In the genomic region with DNA sequence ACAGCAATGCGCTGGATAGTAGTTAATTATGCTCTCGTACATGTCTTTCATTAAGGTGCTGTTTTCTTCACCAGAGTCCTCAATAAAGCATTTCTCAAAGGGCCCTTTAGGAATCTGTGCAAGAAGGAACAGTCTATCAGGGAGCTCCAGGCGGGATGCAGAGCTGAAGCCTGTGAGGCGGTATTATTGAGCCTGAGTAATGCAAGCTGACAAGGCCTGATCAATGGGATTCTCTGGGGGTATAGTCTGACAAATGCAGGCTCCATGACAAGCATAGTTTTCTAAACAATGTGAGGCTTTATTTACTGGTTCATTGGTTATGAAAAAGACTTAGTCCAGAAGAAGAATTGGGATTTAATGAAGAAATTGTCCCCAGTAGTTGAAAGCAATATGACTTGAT, we compare ENCODE assay signal across 18 cellular contexts.
A peak's percentile ranks its signal among the peaks of the same experiment; 100 is the strongest.
DNase-seq lines count a peak whose midpoint lies in the region; ATAC-seq and TF ChIP-seq lines count a peak whose summit lies in the region.
"Had no signal": no experiment of that assay in that cellular context is flagged by ENCODE, and none has a peak within 500 bp of the region (broad histone marks: within the 10 kb centered on the region; RNA-seq: fewer than 3 reads in every experiment).

No MANE protein-coding gene starts in this region.

- H2AFZ ChIP-seq in GM23338 = 0 out of 2 replicates have a peak overlapping the region, but pooled peaks have one; percentile 0

- no peaks in the 10 kb centered on the region for H3K27me3 ChIP-seq in GM23338 (ENCODE audit: insufficient read depth)
- H3K27me3 ChIP-seq: BE2C had no signal

- H3K9me2 ChIP-seq in GM23338 (ENCODE audit: insufficient read depth) = no peaks in the 10 kb centered on the region

- ATAC-seq in GM23338 (peak; percentile 27; the same call in 2 of the 3 replicates), HG02884 (IDR thresholded peaks at IDR 0.05; ENCODE audit: unreplicated experiment) (no peak), GM18520 (IDR thresholded peaks at IDR 0.05; ENCODE audit: unreplicated experiment) (no peak), HG03025 (IDR thresholded peaks at IDR 0.05; ENCODE audit: low FRiP score, unreplicated experiment) (no peak)
- ATAC-seq: HCT116, K562 had no signal

- H3K4me3 Mint-ChIP-seq in GM23338 (no peak overlapping the region), glutamatergic neuron (ENCODE audit: unreplicated experiment) (peak overlapping the region; percentile 23), neural crest cell (no peak overlapping the region)
- H3K4me3 Mint-ChIP-seq: CD4-positive, CD25-positive, alpha-beta regulatory T cell had no signal

- no peak overlapping the region for H3K4me3 ChIP-seq in GM23338
- H3K4me3 ChIP-seq: K562 had no signal

- H3K36me3 ChIP-seq in GM23338 (ENCODE audit: insufficient read depth) = no peaks in the 10 kb centered on the region
- H3K36me3 ChIP-seq: BE2C had no signal

- no peak overlapping the region for H3K4me2 ChIP-seq in GM23338

- no peaks in the 10 kb centered on the region for H4K20me1 ChIP-seq in GM23338 (replicated peaks; ENCODE audit: insufficient read depth)

- no peak overlapping the region for H3K27ac Mint-ChIP-seq in GM23338
- peak overlapping the region; percentile 56 for H3K27ac Mint-ChIP-seq in glutamatergic neuron (ENCODE audit: unreplicated experiment)
- H3K27ac Mint-ChIP-seq in neural crest cell (ENCODE audit: unreplicated experiment) = peak overlapping the region; percentile 12
- H3K27ac Mint-ChIP-seq: CD4-positive, CD25-positive, alpha-beta regulatory T cell had no signal

- no peaks in the 10 kb centered on the region for H3K27me3 Mint-ChIP-seq in GM23338 (ENCODE audit: insufficient read depth, low read depth, poor library complexity)
- H3K27me3 Mint-ChIP-seq in glutamatergic neuron (ENCODE audit: unreplicated experiment) = peaks cover 9% of the 10 kb centered on the region
- H3K27me3 Mint-ChIP-seq in neural crest cell (ENCODE audit: low read depth) = no peaks in the 10 kb centered on the region

- no peaks in the 10 kb centered on the region for H3F3A ChIP-seq in GM23338 (replicated peaks; ENCODE audit: low read depth)

- no peaks in the 10 kb centered on the region for H3K79me2 ChIP-seq in GM23338 (replicated peaks; ENCODE audit: insufficient read depth)

- DNase-seq in GM23338 (ENCODE audit: low spot score) (no peak), glutamatergic neuron (peak; percentile 59), neural crest cell (ENCODE audit: low read depth, low spot score) (no peak), hepatic stellate cell (ENCODE audit: low spot score) (no peak)
- DNase-seq: BE2C; CD4-positive, CD25-positive, alpha-beta regulatory T cell; GDM1; NCI-H1105; NCI-H2081; NCI-H774; RPMI8226; SIG-M5 had no signal

- H3K9me3 Mint-ChIP-seq in GM23338 (no peaks in the 10 kb centered on the region), glutamatergic neuron (ENCODE audit: unreplicated experiment) (peaks cover 10% of the 10 kb centered on the region), neural crest cell (no peaks in the 10 kb centered on the region)

- H3K36me3 Mint-ChIP-seq in GM23338 (ENCODE audit: low read depth) (peaks cover 4% of the 10 kb centered on the region; the same call in 1 of the 3 replicates), glutamatergic neuron (ENCODE audit: unreplicated experiment) (no peaks in the 10 kb centered on the region), neural crest cell (ENCODE audit: low read depth) (no peaks in the 10 kb centered on the region)
- H3K36me3 Mint-ChIP-seq: CD4-positive, CD25-positive, alpha-beta regulatory T cell had no signal

- peaks cover 28% of the 10 kb centered on the region for H3K4me1 ChIP-seq in GM23338 (ENCODE audit: insufficient read depth)

- peaks cover 35% of the 10 kb centered on the region for H3K4me1 Mint-ChIP-seq in GM23338
- peaks cover 65% of the 10 kb centered on the region for H3K4me1 Mint-ChIP-seq in glutamatergic neuron (ENCODE audit: low read depth, unreplicated experiment)
- peaks cover 16% of the 10 kb centered on the region for H3K4me1 Mint-ChIP-seq in neural crest cell

- TF ChIP-seq CTCF in GM23338 (conservative IDR thresholded peaks at IDR 0.05; ENCODE audit: low read depth in 2 of 2) (no peak), VCaP (conservative IDR thresholded peaks at IDR 0.05) (no peak), glutamatergic neuron (IDR thresholded peaks at IDR 0.05; ENCODE audit: partially characterized antibody, unreplicated experiment) (no peak), neural crest cell (conservative IDR thresholded peaks at IDR 0.05) (no peak)

- no peak overlapping the region for H3K27ac ChIP-seq in GM23338 (ENCODE audit: low read depth)
- peak overlapping the region; percentile 63 for H3K27ac ChIP-seq in VCaP

TF ChIP-seq in GM23338, 12 proteins besides CTCF, POLR2A, EP300 and RAD21:
- TF ChIP-seq ZNF114 (CRISPR knock-in tag; IDR thresholded peaks at IDR 0.05) (no peak), STAT1 (IDR thresholded peaks at IDR 0.05; ENCODE audit: unreplicated experiment) (no peak), ZNF331 (CRISPR knock-in tag; IDR thresholded peaks at IDR 0.05; ENCODE audit: low read depth) (no peak), EZH2phosphoT487 (IDR thresholded peaks at IDR 0.05; ENCODE audit: unreplicated experiment) (no peak), CREB1 (CRISPR knock-in tag; IDR thresholded peaks at IDR 0.05; ENCODE audit: low read depth) (no peak), EZH2 (IDR thresholded peaks at IDR 0.05; ENCODE audit: low read depth, unreplicated experiment) (no peak)
- TF ChIP-seq, protein P1, sequence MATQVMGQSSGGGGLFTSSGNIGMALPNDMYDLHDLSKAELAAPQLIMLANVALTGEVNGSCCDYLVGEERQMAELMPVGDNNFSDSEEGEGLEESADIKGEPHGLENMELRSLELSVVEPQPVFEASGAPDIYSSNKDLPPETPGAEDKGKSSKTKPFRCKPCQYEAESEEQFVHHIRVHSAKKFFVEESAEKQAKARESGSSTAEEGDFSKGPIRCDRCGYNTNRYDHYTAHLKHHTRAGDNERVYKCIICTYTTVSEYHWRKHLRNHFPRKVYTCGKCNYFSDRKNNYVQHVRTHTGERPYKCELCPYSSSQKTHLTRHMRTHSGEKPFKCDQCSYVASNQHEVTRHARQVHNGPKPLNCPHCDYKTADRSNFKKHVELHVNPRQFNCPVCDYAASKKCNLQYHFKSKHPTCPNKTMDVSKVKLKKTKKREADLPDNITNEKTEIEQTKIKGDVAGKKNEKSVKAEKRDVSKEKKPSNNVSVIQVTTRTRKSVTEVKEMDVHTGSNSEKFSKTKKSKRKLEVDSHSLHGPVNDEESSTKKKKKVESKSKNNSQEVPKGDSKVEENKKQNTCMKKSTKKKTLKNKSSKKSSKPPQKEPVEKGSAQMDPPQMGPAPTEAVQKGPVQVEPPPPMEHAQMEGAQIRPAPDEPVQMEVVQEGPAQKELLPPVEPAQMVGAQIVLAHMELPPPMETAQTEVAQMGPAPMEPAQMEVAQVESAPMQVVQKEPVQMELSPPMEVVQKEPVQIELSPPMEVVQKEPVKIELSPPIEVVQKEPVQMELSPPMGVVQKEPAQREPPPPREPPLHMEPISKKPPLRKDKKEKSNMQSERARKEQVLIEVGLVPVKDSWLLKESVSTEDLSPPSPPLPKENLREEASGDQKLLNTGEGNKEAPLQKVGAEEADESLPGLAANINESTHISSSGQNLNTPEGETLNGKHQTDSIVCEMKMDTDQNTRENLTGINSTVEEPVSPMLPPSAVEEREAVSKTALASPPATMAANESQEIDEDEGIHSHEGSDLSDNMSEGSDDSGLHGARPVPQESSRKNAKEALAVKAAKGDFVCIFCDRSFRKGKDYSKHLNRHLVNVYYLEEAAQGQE (IDR thresholded peaks at IDR 0.05; ENCODE audit: unreplicated experiment) = no peak
